8 cellular contexts compared by ENCODE assay signal in genomic region chr17:81551458-81552243, GRCh38. TPM values are rescaled to one million over a fixed set of nuclear protein-coding genes. Genes with fewer than 3 reads are reported as not detected.
A peak's percentile ranks its signal among the peaks of the same experiment; 100 is the strongest.
DNase-seq lines count a peak whose midpoint lies in the region; ATAC-seq and TF ChIP-seq lines count a peak whose summit lies in the region.

No MANE protein-coding gene starts in this region.

- no TSS peak for BruUV-seq in mammary epithelial cell (replicated peaks; lab: Mats Ljungman, UMichigan)

- no peak for TF ChIP-seq POLR2A in NB4 (IDR thresholded peaks at IDR 0.05; ENCODE audit: extremely low read depth, insufficient read length)

- H3K27me3 ChIP-seq in AG04450 (ENCODE audit: control insufficient read depth, insufficient read depth, low read length), result no peaks in the 10 kb centered on the region
- H3K27me3 ChIP-seq in mammary epithelial cell (ENCODE audit: insufficient read depth, low read length), result no peaks in the 10 kb centered on the region
- H3K27me3 ChIP-seq in thymus (ENCODE audit: control insufficient read depth, insufficient read depth), result no peaks in the 10 kb centered on the region

- in situ Hi-C loops in mammary epithelial cell (cut with MboI; ENCODE audit: low sequenced_read_pairs in 2 of 2), result no loop called here

- ATAC-seq in GM19395 (IDR thresholded peaks at IDR 0.05; ENCODE audit: unreplicated experiment) (peak; percentile 19), left lobe of liver (peak; percentile 47)

- CTCF ChIA-PET in AG04450 (lab: Charles Lee), result interaction anchor here (1.3 kb wide), 1 partner anchor 50 kb away, joined by 7 read pairs; no protein-coding TSS in a partner anchor
- CTCF ChIA-PET in mammary epithelial cell (lab: Charles Lee; ENCODE audit: low non-redundant PET), result no interaction called here

- no peaks in the 10 kb centered on the region for H4K20me1 ChIP-seq in mammary epithelial cell (ENCODE audit: insufficient read depth, low read length)

- DNase-seq in AG04450 (ENCODE audit: low read depth, low spot score) (no peak), NB4 (ENCODE audit: low read depth) (peak; percentile 26), mammary epithelial cell (peak; percentile 21), left lobe of liver (ENCODE audit: low spot score) (peak; percentile 67), NCI-H446 treated with DMSO at 0.1 percent for 48 hours (lab: John Stamatoyannopoulos, UW) (no peak), NCI-H2171 (lab: John Stamatoyannopoulos, UW) (no peak)

- H3K36me3 ChIP-seq in mammary epithelial cell (ENCODE audit: insufficient read depth, low read length) (no peaks in the 10 kb centered on the region), thymus (ENCODE audit: control insufficient read depth, insufficient read depth) (peaks cover 33% of the 10 kb centered on the region)

- H3K4me3 ChIP-seq in AG04450 (ENCODE audit: low read depth, low read length) (peak overlapping the region; percentile 89), NB4 (ENCODE audit: low read depth, low read length) (peak overlapping the region; percentile 69), mammary epithelial cell (replicated peaks in 1 of 3; ENCODE audit: insufficient read depth in 1 of 3, low read depth in 2 of 3, low read length in 3 of 3) (peak overlapping the region; percentile 90 to 95 (median 91)), thymus (ENCODE audit: low read length) (peak overlapping the region; percentile 87)

- TF ChIP-seq CTCF in AG04450 (IDR thresholded peaks at IDR 0.05; ENCODE audit: low read depth, low read length) (no peak), NB4 (IDR thresholded peaks at IDR 0.05; ENCODE audit: low read depth, low read length) (no peak), mammary epithelial cell (conservative IDR thresholded peaks at IDR 0.05 in 1 of 2, IDR thresholded peaks at IDR 0.05 in 1 of 2; ENCODE audit: extremely low read depth in 1 of 2, insufficient read depth in 1 of 2, low read depth in 1 of 2, low read length in 2 of 2) (no peak)

- peak overlapping the region; percentile 89 for H3K4me2 ChIP-seq in mammary epithelial cell (ENCODE audit: insufficient read depth, low read depth, low read length)

- H3K4me1 ChIP-seq in mammary epithelial cell (ENCODE audit: insufficient read depth, low read length), result peaks cover 28% of the 10 kb centered on the region
- peaks cover 15% of the 10 kb centered on the region for H3K4me1 ChIP-seq in thymus (ENCODE audit: control insufficient read depth, insufficient read depth, low read length)

- peaks cover 31% of the 10 kb centered on the region for H3K79me2 ChIP-seq in mammary epithelial cell (ENCODE audit: insufficient read depth, low read length)

- WGBS in mammary epithelial cell (ENCODE audit: low coverage, missing lambda C conversion rate), result 1% methylated on average over 14 of the region's 69 CpGs
- WGBS in thymus, result 4% methylated on average over 69 of the region's 69 CpGs

- peak overlapping the region; percentile 52 for H3K9ac ChIP-seq in mammary epithelial cell (ENCODE audit: insufficient read depth, low read length)

- peak overlapping the region; percentile 88 for H2AFZ ChIP-seq in mammary epithelial cell (ENCODE audit: low read depth, low read length)

- intact Hi-C loops in mammary epithelial cell (cut with micrococcal nuclease), result loop anchor here (2.0 kb wide), 3 partner anchors 15 to 49 kb away; no protein-coding TSS in a partner anchor

- POLR2A ChIA-PET in AG04450 (lab: Yijun Ruan, JAX), result interaction anchor here (0.6 to 1.5 kb wide), 8 partner anchors 12 to 330 kb away, joined by 3 to 9 read pairs (median 4); no protein-coding TSS in a partner anchor

- H3K27ac ChIP-seq in AG04450 (ENCODE audit: low read depth, low read length) (peak overlapping the region; percentile 21), mammary epithelial cell (ENCODE audit: insufficient read depth, low read depth, low read length) (no peak overlapping the region), thymus (ENCODE audit: low read depth) (peak overlapping the region; percentile 67)

- H3K9me3 ChIP-seq in AG04450 (ENCODE audit: control insufficient read depth, insufficient read depth, low read length) (peaks cover 4% of the 10 kb centered on the region; the same call in 1 of the 2 replicates), mammary epithelial cell (replicated peaks; ENCODE audit: insufficient read depth, low read length) (no peaks in the 10 kb centered on the region), thymus (ENCODE audit: control insufficient read depth) (no peaks in the 10 kb centered on the region)

- dilution Hi-C loops in mammary epithelial cell (cut with HindIII; ENCODE audit: low sequenced_read_pairs), result loop anchor here (10.0 kb wide), 1 partner anchor 53 kb away; no protein-coding TSS in a partner anchor

RNA-seq across cellular contexts. Expression of gene FAAP100, which starts 0.5 kb away (rescaled TPM):
- 5.3 and 8.3 TPM in 2 replicates for polyA plus RNA-seq in AG04450 (2011; rRNA removed)
- polyA minus RNA-seq in AG04450 (2011; rRNA and poly(A)+ RNA removed), result 6.0 and 6.7 TPM in 2 replicates
- total RNA-seq in mammary epithelial cell, result 10 to 100 TPM; 23.5 to 26.6 TPM
- 14.6 TPM for polyA plus RNA-seq in mammary epithelial cell
- 37.0 TPM for polyA minus RNA-seq in mammary epithelial cell
- total RNA-seq in left lobe of liver, result 18.9 TPM
- polyA plus RNA-seq in thymus, result 43.9 TPM

RNA-seq across cellular contexts. Expression of gene FSCN2, which starts 23.5 kb away (rescaled TPM):
- 0.26 and 0.41 TPM in 2 replicates for polyA plus RNA-seq in AG04450 (2011; rRNA removed)
- 1.0 TPM in 1 of 2 replicates, not detected in the other for polyA minus RNA-seq in AG04450 (2011; rRNA and poly(A)+ RNA removed)
- total RNA-seq in mammary epithelial cell, result under 1 TPM; 0.47 to 0.83 TPM
- polyA plus RNA-seq in mammary epithelial cell, result 0.03 TPM
- not detected for polyA minus RNA-seq in mammary epithelial cell
- total RNA-seq in left lobe of liver, result 0.18 TPM
- 0.87 TPM for polyA plus RNA-seq in thymus

RNA-seq across cellular contexts. Expression of gene ACTG1, which starts 39.1 kb away (rescaled TPM):
- polyA plus RNA-seq in AG04450 (2011; rRNA removed) (2,721 and 3,607 TPM in 2 replicates), mammary epithelial cell (8,707 TPM), thymus (2,739 TPM)
- polyA minus RNA-seq in AG04450 (2011; rRNA and poly(A)+ RNA removed), result 3,368 and 4,319 TPM in 2 replicates
- total RNA-seq in mammary epithelial cell (over 10,000 TPM in 1 of 2 donors, 1,000 to 10,000 TPM in 1; 3,950 to 24,255 TPM), left lobe of liver (264 TPM)
- polyA minus RNA-seq in mammary epithelial cell, result 4,992 TPM

Comparison
In these comparisons a context has a peak if more than half of its experiments do, and no peak if none do; other contexts are left out.
1. DNase-seq: peak in NB4 (single experiment), mammary epithelial cell (single experiment) and left lobe of liver (single experiment); none in AG04450 (single experiment), NCI-H446 treated with DMSO at 0.1 percent for 48 hours (single experiment) and NCI-H2171 (single experiment).
2. Peak in every context shown above with its lines, with median percentiles within 50 percentile points of each other: H3K4me3 ChIP-seq.